ENCODE assay signal across 5 cellular contexts in the genomic region with DNA sequence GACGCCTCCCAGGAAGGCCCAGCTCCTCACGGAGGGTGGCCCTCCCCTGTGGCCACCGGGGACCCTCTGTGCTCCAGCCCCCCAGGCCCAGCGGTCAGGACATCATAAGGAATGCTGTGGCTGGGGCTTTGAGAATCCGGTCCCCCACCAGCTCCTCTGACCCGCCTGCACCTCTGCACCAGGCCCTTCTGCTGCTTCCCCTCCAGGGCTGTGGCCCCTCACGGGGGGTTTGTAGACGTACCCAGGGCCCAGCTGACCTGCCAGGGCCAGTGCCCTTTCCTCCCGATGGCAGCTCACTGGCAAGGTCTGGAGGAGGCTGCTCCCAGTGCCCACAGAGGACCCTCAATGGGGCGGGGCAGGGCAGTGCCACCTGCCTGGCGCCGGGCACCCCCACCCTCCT.
"Had no signal": no experiment of that assay in that cellular context is flagged by ENCODE, and none has a peak within 500 bp of the region (broad histone marks: within the 10 kb centered on the region; RNA-seq: fewer than 3 reads in every experiment).

No MANE protein-coding gene starts in this region.

- DNase-seq: IMR-90, KBM-7 had no signal

- ATAC-seq: HepG2, K562 had no signal

- H3K27ac ChIP-seq: HL-60 had no signal

- H3K4me3 ChIP-seq: K562 had no signal
